35 cellular contexts compared by ENCODE assay signal in the genomic region with DNA sequence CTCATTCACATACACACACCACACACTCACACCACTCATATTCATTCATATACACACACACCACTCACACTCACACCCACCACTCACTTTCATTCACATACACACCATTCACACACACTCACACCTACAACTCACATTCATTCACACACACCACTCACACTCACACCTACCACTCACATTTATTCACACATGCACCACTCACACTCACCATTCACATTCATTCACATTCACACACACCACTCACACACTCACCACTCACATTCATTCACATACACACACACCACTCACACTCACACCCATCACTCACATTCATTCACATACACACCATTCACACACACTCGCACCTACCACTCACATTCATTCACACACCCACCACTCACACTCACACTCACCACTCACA. TPM values are rescaled to one million over a fixed set of nuclear protein-coding genes. Genes with fewer than 3 reads are reported as not detected.
"Had no signal": no experiment of that assay in that cellular context is flagged by ENCODE, and none has a peak within 500 bp of the region (broad histone marks: within the 10 kb centered on the region; RNA-seq: fewer than 3 reads in every experiment).

No MANE protein-coding gene starts in this region.

- H3K27me3 Mint-ChIP-seq: central memory CD8-positive, alpha-beta T cell; dendritic cell treated with granulocyte-macrophage colony-stimulating factor and Interleukin-4, amounts not matched to agents 40 ng/mL and 50 ng/mL, for 4 days had no signal

- H3K4me3 ChIP-seq: coronary artery, dorsolateral prefrontal cortex, gastrocnemius medialis, heart left ventricle had no signal

- H3K36me3 Mint-ChIP-seq: activated naive CD4-positive, alpha-beta T cell treated with anti-CD3 and anti-CD28 coated beads, Interleukin-2, amount 10 ng/mL, durations not matched to agents 7 days and 5 days; activated naive CD4-positive, alpha-beta T cell treated with anti-CD3 and anti-CD28 coated beads, Interleukin-2, amount 50 U/mL, for 72 hours; activated naive CD8-positive, alpha-beta T cell treated with anti-CD3 and anti-CD28 coated beads, Interleukin-2, amount 10 ng/mL, durations not matched to agents 7 days and 5 days; WTC11 had no signal

- DNase-seq: activated CD4-positive, alpha-beta memory T cell treated with anti-CD3 and anti-CD28 coated beads, Interleukin-2, amount 10 ng/mL, durations not matched to agents 7 days and 5 days; activated CD4-positive, alpha-beta T cell treated with anti-CD3 and anti-CD28 coated beads for 1 hour; activated CD4-positive, alpha-beta T cell treated with anti-CD3 and anti-CD28 coated beads for 4 hours; activated CD4-positive, alpha-beta T cell treated with anti-CD3 and anti-CD28 coated beads, Interleukin-2, amount 10 ng/mL, durations not matched to agents 7 days and 5 days; activated CD4-positive, alpha-beta T cell treated with anti-CD3 and anti-CD28 coated beads, Interleukin-2, amount 50 U/mL, for 4 hours; activated CD8-positive, alpha-beta memory T cell treated with anti-CD3 and anti-CD28 coated beads, Interleukin-2, amount 50 U/mL, for 48 hours; activated gamma-delta T cell; activated naive CD4-positive, alpha-beta T cell; activated naive CD4-positive, alpha-beta T cell treated with anti-CD3 and anti-CD28 coated beads, Interleukin-2, amount 10 ng/mL, durations not matched to agents 7 days and 5 days; activated naive CD8-positive, alpha-beta T cell treated with anti-CD3 and anti-CD28 coated beads, Interleukin-2, amount 10 ng/mL, durations not matched to agents 7 days and 5 days; activated T-cell treated with anti-CD3 and anti-CD28 coated beads for 4 hours; activated T-cell treated with anti-CD3 and anti-CD28 coated beads, Interleukin-2, amount 50 U/mL, for 24 hours; activated T-cell treated with anti-CD3 and anti-CD28 coated beads, Interleukin-2, amount 50 U/mL, for 72 hours; brain microvascular endothelial cell; dorsolateral prefrontal cortex; effector memory CD4-positive, alpha-beta T cell; foreskin keratinocyte; gastrocnemius medialis; glutamatergic neuron; heart left ventricle; T-helper 2 cell had no signal

- H3K4me1 Mint-ChIP-seq: activated CD4-positive, alpha-beta memory T cell treated with anti-CD3 and anti-CD28 coated beads, Interleukin-2, amount 10 ng/mL, durations not matched to agents 7 days and 5 days; activated CD4-positive, alpha-beta T cell treated with anti-CD3 and anti-CD28 coated beads, Interleukin-2, amount 10 ng/mL, durations not matched to agents 7 days and 5 days; activated naive CD4-positive, alpha-beta T cell treated with anti-CD3 and anti-CD28 coated beads, Interleukin-2, amount 10 ng/mL, durations not matched to agents 7 days and 5 days; activated naive CD8-positive, alpha-beta T cell treated with anti-CD3 and anti-CD28 coated beads, Interleukin-2, amount 10 ng/mL, durations not matched to agents 7 days and 5 days; central memory CD8-positive, alpha-beta T cell; WTC11 had no signal

- ATAC-seq: activated naive CD4-positive, alpha-beta T cell treated with anti-CD3 and anti-CD28 coated beads, Interleukin-2, amount 50 U/mL, for 72 hours; activated T-cell treated with anti-CD3 and anti-CD28 coated beads, Interleukin-2, amount 50 U/mL, for 72 hours; gastrocnemius medialis; heart left ventricle had no signal

- H3K9me3 ChIP-seq: gastrocnemius medialis, heart left ventricle had no signal

- H3K27me3 ChIP-seq: brain microvascular endothelial cell had no signal

- H3K36me3 ChIP-seq: brain microvascular endothelial cell, gastrocnemius medialis, heart left ventricle had no signal

- H3K27ac ChIP-seq: brain microvascular endothelial cell, coronary artery, dorsolateral prefrontal cortex, foreskin keratinocyte, gastrocnemius medialis, heart left ventricle, VCaP had no signal

- H3K4me3 Mint-ChIP-seq: activated CD4-positive, alpha-beta memory T cell treated with anti-CD3 and anti-CD28 coated beads, Interleukin-2, amount 10 ng/mL, durations not matched to agents 7 days and 5 days; activated CD4-positive, alpha-beta T cell treated with anti-CD3 and anti-CD28 coated beads, Interleukin-2, amount 10 ng/mL, durations not matched to agents 7 days and 5 days; activated naive CD4-positive, alpha-beta T cell treated with anti-CD3 and anti-CD28 coated beads, Interleukin-2, amount 10 ng/mL, durations not matched to agents 7 days and 5 days; activated naive CD8-positive, alpha-beta T cell treated with anti-CD3 and anti-CD28 coated beads, Interleukin-2, amount 10 ng/mL, durations not matched to agents 7 days and 5 days; activated T-cell treated with anti-CD3 and anti-CD28 coated beads, Interleukin-2, amount 50 U/mL, for 24 hours; activated T-cell treated with anti-CD3 and anti-CD28 coated beads, Interleukin-2, amount 50 U/mL, for 72 hours; central memory CD8-positive, alpha-beta T cell; dendritic cell treated with granulocyte-macrophage colony-stimulating factor and Interleukin-4, amounts not matched to agents 40 ng/mL and 50 ng/mL, for 4 days; endodermal cell; WTC11 had no signal

- H3K9me3 Mint-ChIP-seq: activated CD4-positive, alpha-beta memory T cell treated with anti-CD3 and anti-CD28 coated beads, Interleukin-2, amount 10 ng/mL, durations not matched to agents 7 days and 5 days; activated CD4-positive, alpha-beta T cell treated with anti-CD3 and anti-CD28 coated beads, Interleukin-2, amount 10 ng/mL, durations not matched to agents 7 days and 5 days; activated naive CD4-positive, alpha-beta T cell treated with anti-CD3 and anti-CD28 coated beads, Interleukin-2, amount 10 ng/mL, durations not matched to agents 7 days and 5 days; activated naive CD4-positive, alpha-beta T cell treated with anti-CD3 and anti-CD28 coated beads, Interleukin-2, amount 50 U/mL, for 72 hours; activated naive CD8-positive, alpha-beta T cell treated with anti-CD3 and anti-CD28 coated beads, Interleukin-2, amount 10 ng/mL, durations not matched to agents 7 days and 5 days; activated T-cell treated with anti-CD3 and anti-CD28 coated beads, Interleukin-2, amount 50 U/mL, for 24 hours; activated T-cell treated with anti-CD3 and anti-CD28 coated beads, Interleukin-2, amount 50 U/mL, for 72 hours; central memory CD8-positive, alpha-beta T cell; dendritic cell treated with granulocyte-macrophage colony-stimulating factor and Interleukin-4, amounts not matched to agents 40 ng/mL and 50 ng/mL, for 4 days; endodermal cell; WTC11 had no signal

- H3K27ac Mint-ChIP-seq: activated CD4-positive, alpha-beta memory T cell treated with anti-CD3 and anti-CD28 coated beads, Interleukin-2, amount 10 ng/mL, durations not matched to agents 7 days and 5 days; activated CD4-positive, alpha-beta T cell treated with anti-CD3 and anti-CD28 coated beads, Interleukin-2, amount 10 ng/mL, durations not matched to agents 7 days and 5 days; activated naive CD4-positive, alpha-beta T cell treated with anti-CD3 and anti-CD28 coated beads, Interleukin-2, amount 10 ng/mL, durations not matched to agents 7 days and 5 days; activated naive CD4-positive, alpha-beta T cell treated with anti-CD3 and anti-CD28 coated beads, Interleukin-2, amount 50 U/mL, for 72 hours; activated naive CD8-positive, alpha-beta T cell treated with anti-CD3 and anti-CD28 coated beads, Interleukin-2, amount 10 ng/mL, durations not matched to agents 7 days and 5 days; activated T-cell treated with anti-CD3 and anti-CD28 coated beads, Interleukin-2, amount 50 U/mL, for 24 hours; activated T-cell treated with anti-CD3 and anti-CD28 coated beads, Interleukin-2, amount 50 U/mL, for 72 hours; dendritic cell treated with granulocyte-macrophage colony-stimulating factor and Interleukin-4, amounts not matched to agents 40 ng/mL and 50 ng/mL, for 4 days; endodermal cell; WTC11 had no signal

- H3K4me1 ChIP-seq: foreskin keratinocyte, gastrocnemius medialis, heart left ventricle had no signal

RNA-seq across cellular contexts. Expression of a gene that starts 25.4 kb away (rescaled TPM):
- total RNA-seq: activated CD4-positive, alpha-beta memory T cell treated with anti-CD3 and anti-CD28 coated beads, Interleukin-2, amount 10 ng/mL, durations not matched to agents 7 days and 5 days; activated CD4-positive, alpha-beta T cell treated with anti-CD3 and anti-CD28 coated beads, Interleukin-2, amount 10 ng/mL, durations not matched to agents 7 days and 5 days; activated naive CD4-positive, alpha-beta T cell treated with anti-CD3 and anti-CD28 coated beads, Interleukin-2, amount 50 U/mL, for 72 hours; activated naive CD8-positive, alpha-beta T cell treated with anti-CD3 and anti-CD28 coated beads, Interleukin-2, amount 10 ng/mL, durations not matched to agents 7 days and 5 days; activated T-cell treated with anti-CD3 and anti-CD28 coated beads, Interleukin-2, amount 50 U/mL, for 72 hours; astrocyte; bronchial epithelial cell; cardiac septum; cerebellum; dorsolateral prefrontal cortex; endodermal cell; epithelial cell of proximal tubule; esophagus mucosa; foreskin keratinocyte; gastrocnemius medialis; heart left ventricle; T-helper 1 cell treated with Interleukin-12 subunit alpha and Interleukin-12 subunit beta and Interleukin-4 antibody, amounts not matched to agents 30 ng/mL and 1 ng/mL, for 36 hours; WTC11 had no signal
- polyA plus RNA-seq: foreskin keratinocyte, heart left ventricle had no signal
